8 cellular contexts compared by ENCODE assay signal in the genomic region with DNA sequence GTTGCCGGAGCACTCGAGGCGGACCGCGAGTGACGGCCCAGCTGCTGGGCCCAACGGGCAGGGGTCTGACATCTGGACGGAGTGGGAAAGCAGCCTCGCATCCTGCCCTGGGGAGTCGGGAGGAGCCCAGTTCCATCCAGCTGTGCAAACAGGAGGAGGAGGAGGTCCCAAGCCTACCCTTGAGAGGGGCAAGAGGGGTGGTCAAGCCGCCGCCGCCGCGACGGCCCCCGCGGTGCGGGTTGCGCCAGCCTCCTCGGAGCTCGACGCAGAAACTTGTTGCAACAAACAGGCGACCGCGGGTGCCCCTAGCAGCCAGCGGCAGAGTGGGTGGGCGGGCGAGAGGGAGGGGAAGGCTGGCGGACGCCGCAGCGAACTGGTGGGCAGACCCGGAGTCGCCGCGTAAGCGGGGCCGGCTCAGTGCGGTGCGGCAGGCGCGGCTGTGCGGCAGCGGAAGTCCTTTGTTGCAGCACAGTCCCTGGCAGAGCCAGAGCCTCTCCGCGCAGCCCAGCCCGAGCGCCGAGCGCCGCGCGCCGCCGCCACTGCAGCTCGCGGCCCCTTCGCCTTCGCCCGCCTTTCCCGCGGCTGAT. TPM values are rescaled to one million over a fixed set of nuclear protein-coding genes. Genes with fewer than 3 reads are reported as not detected.
A peak's percentile ranks its signal among the peaks of the same experiment; 100 is the strongest.
DNase-seq lines count a peak whose midpoint lies in the region; ATAC-seq, FAIRE-seq and TF ChIP-seq lines count a peak whose summit lies in the region.

ZBTB1 (plus strand) TSS at position 461 of the 587 bp plus-strand sequence. CDS start 16,735 bp downstream, outside the sequence.

- H3K27me3 ChIP-seq in MG63 (no peaks in the 10 kb centered on the region), SJCRH30 (no peaks in the 10 kb centered on the region), neuronal stem cell (ENCODE audit: control insufficient read depth in 3 of 3, insufficient read depth in 3 of 3, low read depth in 1 of 3, low read length in 3 of 3) (no peaks in the 10 kb centered on the region)

- WGBS in neuronal stem cell (ENCODE audit: extremely low coverage in 2 of 2, insufficient read length in 2 of 2, insufficient replicate concordance in 1 of 2), 2 donors = no CpG with 5 or more reads among the region's 63 CpGs

- H3K23ac ChIP-seq in neuronal stem cell (ENCODE audit: low read depth, low read length, poor library complexity) = peak within 1 kb of the TSS; percentile 99

- H3K4me1 ChIP-seq in SJCRH30 (peaks cover 16% of the 10 kb centered on the region), neuronal stem cell (ENCODE audit: control insufficient read depth in 2 of 2, insufficient read depth in 1 of 2, low read depth in 1 of 2, low read length in 2 of 2) (peaks cover 9 to 23% of the 10 kb centered on the region in 2 donors)

- no peaks in the 10 kb centered on the region for H3K79me1 ChIP-seq in neuronal stem cell (ENCODE audit: low read depth, low read length)

- H2BK12ac ChIP-seq in neuronal stem cell (ENCODE audit: low read length) = peak within 1 kb of the TSS; percentile 30

- peak within 1 kb of the TSS; percentile 86 for H2BK15ac ChIP-seq in neuronal stem cell (ENCODE audit: low read length)

- peak within 1 kb of the TSS; percentile 100 for H2BK5ac ChIP-seq in neuronal stem cell (ENCODE audit: low read length)

- peak; percentile 27 for DNase-seq in D721Med (ENCODE audit: insufficient read length, low spot score)
- DNase-seq in MG63 = peak; percentile 88
- DNase-seq in SJCRH30 = peak; percentile 82 to 86
- peak; percentile 62 to 83 (median 74) for DNase-seq in activated naive CD4-positive, alpha-beta T cell (lab: John Stamatoyannopoulos, UW)
- peak; percentile 76 for DNase-seq in foreskin melanocyte
- DNase-seq in neuronal stem cell (ENCODE audit: low spot score) = peak; percentile 84
- peak; percentile 65 for DNase-seq in stromal cell of bone marrow (ENCODE audit: low read depth)

- peak within 1 kb of the TSS; percentile 98 for H2AFZ ChIP-seq in neuronal stem cell (ENCODE audit: low read length)

- H4K91ac ChIP-seq in neuronal stem cell (ENCODE audit: low read depth, low read length, poor library complexity) = peak within 1 kb of the TSS; percentile 99

- peak; percentile 23 for ATAC-seq in GM21786 (IDR thresholded peaks at IDR 0.05; ENCODE audit: unreplicated experiment)

- H3K9ac ChIP-seq in neuronal stem cell (ENCODE audit: low read depth, low read length, poor library complexity) = peak within 1 kb of the TSS; percentile 93

- no peak within 1 kb of the TSS for H4K8ac ChIP-seq in neuronal stem cell (ENCODE audit: low read depth, low read length)

- H3K18ac ChIP-seq in neuronal stem cell (ENCODE audit: low read length) = peak within 1 kb of the TSS; percentile 100

- H3K36me3 ChIP-seq in MG63 (no peaks in the 10 kb centered on the region; the same call in 1 of the 2 replicates), SJCRH30 (no peaks in the 10 kb centered on the region), neuronal stem cell (replicated peaks in 1 of 2; ENCODE audit: control insufficient read depth in 2 of 2, insufficient read depth in 2 of 2, low read length in 2 of 2) (peaks cover 0 to 2% of the 10 kb centered on the region in 2 donors)

- peak within 1 kb of the TSS; percentile 43 for H2AK5ac ChIP-seq in neuronal stem cell (ENCODE audit: low read depth, low read length)

- TF ChIP-seq CTCF in D721Med (IDR thresholded peaks at IDR 0.05; ENCODE audit: insufficient read depth, missing control alignments) = no peak

- peak within 1 kb of the TSS; percentile 58 for H3K14ac ChIP-seq in neuronal stem cell (ENCODE audit: low read length)

- H3K4me3 ChIP-seq in MG63 (peak within 1 kb of the TSS; percentile 78), SJCRH30 (peak within 1 kb of the TSS; percentile 93), neuronal stem cell (ENCODE audit: low read length in 2 of 2) (peak within 1 kb of the TSS; percentile 96 to 98)

- no peak for FAIRE-seq in D721Med (lab: Jason Lieb, UNC)

- H3K4me2 ChIP-seq in neuronal stem cell (ENCODE audit: insufficient read depth, low read length, poor library complexity, severe bottlenecking) = peak within 1 kb of the TSS; percentile 90

- H2BK120ac ChIP-seq in neuronal stem cell (ENCODE audit: low read depth, low read length) = peak within 1 kb of the TSS; percentile 99

- H3K9me3 ChIP-seq in MG63 (no peaks in the 10 kb centered on the region), SJCRH30 (replicated peaks) (no peaks in the 10 kb centered on the region), neuronal stem cell (replicated peaks in 1 of 2; ENCODE audit: control insufficient read depth in 2 of 2, insufficient read depth in 1 of 2, low read depth in 1 of 2, low read length in 2 of 2) (no peaks in the 10 kb centered on the region)

- H3K4ac ChIP-seq in neuronal stem cell (ENCODE audit: low read length) = peak within 1 kb of the TSS; percentile 97

- H3K27ac ChIP-seq in SJCRH30 (peak within 1 kb of the TSS; percentile 96), neuronal stem cell (replicated peaks; ENCODE audit: low read length) (peak within 1 kb of the TSS; percentile 99)

RNA-seq across cellular contexts. Expression of gene ZBTB1, which starts in this region (rescaled TPM):
- 16.8 and 28.1 TPM in 2 replicates for total RNA-seq in MG63 (2014; rRNA removed; shearing (Covaris generic); ENCODE audit: low replicate concordance)
- 30.1 and 37.3 TPM in 2 replicates for total RNA-seq in SJCRH30 (2014; rRNA removed; shearing (Covaris generic))
- polyA plus RNA-seq in neuronal stem cell (2013, experiment 1 of 2) = 16.0 TPM
- polyA plus RNA-seq in neuronal stem cell (2013, experiment 2 of 2) = 15.1 TPM

Comparison
In these comparisons a context has a peak if more than half of its experiments do, and no peak if none do; other contexts are left out.
1. Peak in every context shown above with its lines: DNase-seq, ATAC-seq, H3K4me3 ChIP-seq and H3K27ac ChIP-seq.
2. DNase-seq: peak in every context shown above with its lines; median percentile 88 in MG63; 84 in SJCRH30; 84 in neuronal stem cell; 76 in foreskin melanocyte; 74 in activated naive CD4-positive, alpha-beta T cell; 65 in stromal cell of bone marrow; 27 in D721Med.